Comparison of ENCODE assay signal across 13 cellular contexts in the genomic region with DNA sequence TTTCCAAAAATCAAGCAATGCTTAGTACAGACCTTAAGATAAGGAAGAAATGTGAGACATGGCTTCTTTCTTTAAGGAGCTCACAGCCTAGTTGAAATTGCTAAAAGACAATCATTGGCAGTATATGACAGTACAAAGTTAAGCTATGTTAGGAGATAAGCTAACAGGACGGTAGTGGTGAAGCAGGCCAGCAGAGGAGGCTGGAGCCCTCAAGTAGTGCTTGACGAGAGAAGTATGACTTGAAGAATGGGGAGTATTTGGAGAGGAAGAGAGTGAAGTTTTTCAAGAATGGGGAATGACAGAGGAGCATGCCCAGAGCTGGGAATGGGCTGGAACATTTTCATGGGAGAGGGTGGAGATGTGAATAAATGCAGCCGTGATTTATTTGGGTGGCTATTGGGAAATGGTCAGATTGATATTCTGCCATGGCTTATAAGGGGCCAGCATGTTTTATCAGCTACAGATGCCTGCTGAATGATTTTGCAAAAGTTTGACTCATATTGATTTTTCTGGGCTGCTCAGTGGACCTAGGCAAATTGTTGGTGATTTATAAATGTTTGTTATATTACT. TPM values are rescaled to one million over a fixed set of nuclear protein-coding genes. Genes with fewer than 3 reads are reported as not detected.
DNase-seq lines count a peak whose midpoint lies in the region; TF ChIP-seq lines count a peak whose summit lies in the region.
"Had no signal": no experiment of that assay in that cellular context is flagged by ENCODE, and none has a peak within 500 bp of the region (broad histone marks: within the 10 kb centered on the region; RNA-seq: fewer than 3 reads in every experiment).

No MANE protein-coding gene starts in this region.

- H3K27ac Mint-ChIP-seq in CD14-positive monocyte, result no peak overlapping the region
- H3K27ac Mint-ChIP-seq: activated T-cell treated with anti-CD3 and anti-CD28 coated beads, Interleukin-2, amount 50 U/mL, for 72 hours had no signal

- H3K9me3 ChIP-seq in mammary epithelial cell (replicated peaks; ENCODE audit: insufficient read depth, low read length) (peaks cover 3% of the 10 kb centered on the region), stomach smooth muscle (ENCODE audit: control insufficient read depth in 2 of 2, low read length in 2 of 2) (no peaks in the 10 kb centered on the region)

- dilution Hi-C loops in mammary epithelial cell (cut with HindIII; ENCODE audit: low sequenced_read_pairs), result no loop called here

- DNase-seq in HCEC 1CT, result peak; percentile 67
- DNase-seq in mammary epithelial cell, result no peak
- peak; percentile 58 for DNase-seq in kidney glomerular epithelial cell (lab: John Stamatoyannopoulos, UW)
- DNase-seq in germinal center (ENCODE audit: low spot score), result no peak
- DNase-seq in DMS153 (lab: John Stamatoyannopoulos, UW), result no peak
- no peak for DNase-seq in DMS114 treated with DMSO at 0.1 percent for 48 hours (lab: John Stamatoyannopoulos, UW; ENCODE audit: unreplicated experiment)
- DNase-seq in CD14-positive monocyte (ENCODE audit: low spot score), result no peak
- DNase-seq: activated T-cell treated with anti-CD3 and anti-CD28 coated beads, Interleukin-2, amount 50 U/mL, for 72 hours; effector CD4-positive, alpha-beta T cell; midbrain; stimulated activated CD4-positive, alpha-beta T cell treated with anti-CD3 and anti-CD28 coated beads, Interleukin-2, amount 100 ng/mL, for 24 hours; T1000 had no signal

- H3K4me2 ChIP-seq in mammary epithelial cell (ENCODE audit: insufficient read depth, low read depth, low read length), result no peak overlapping the region

- no peaks in the 10 kb centered on the region for H3K27me3 Mint-ChIP-seq in CD14-positive monocyte (ENCODE audit: low read depth in 3 of 3)

- 93% methylated on average over 3 of the region's 3 CpGs for WGBS in mammary epithelial cell (ENCODE audit: low coverage, missing lambda C conversion rate)

- TF ChIP-seq CTCF in mammary epithelial cell (conservative IDR thresholded peaks at IDR 0.05 in 1 of 2, IDR thresholded peaks at IDR 0.05 in 1 of 2; ENCODE audit: extremely low read depth in 1 of 2, insufficient read depth in 1 of 2, low read depth in 1 of 2, low read length in 2 of 2), result peak in 1 of 2 donors; percentile 2
- no peak for TF ChIP-seq CTCF in CD14-positive monocyte (IDR thresholded peaks at IDR 0.05)

- H3K27ac ChIP-seq in mammary epithelial cell (ENCODE audit: insufficient read depth, low read depth, low read length), result peak overlapping the region; percentile 100
- H3K27ac ChIP-seq in stomach smooth muscle (ENCODE audit: low read length), result peak overlapping the region; percentile 7

- H3K4me1 ChIP-seq in mammary epithelial cell (ENCODE audit: insufficient read depth, low read length) (peaks cover 45% of the 10 kb centered on the region), stomach smooth muscle (ENCODE audit: control insufficient read depth, insufficient read depth, low read length) (peaks cover 5% of the 10 kb centered on the region)

- peaks cover 25% of the 10 kb centered on the region for H3K79me2 ChIP-seq in mammary epithelial cell (ENCODE audit: insufficient read depth, low read length)

- H3K27me3 ChIP-seq in mammary epithelial cell (ENCODE audit: insufficient read depth, low read length) (no peaks in the 10 kb centered on the region), stomach smooth muscle (ENCODE audit: control insufficient read depth in 1 of 2, insufficient read depth in 2 of 2, low read length in 2 of 2) (no peaks in the 10 kb centered on the region)

- CTCF ChIA-PET in mammary epithelial cell (lab: Charles Lee; ENCODE audit: low non-redundant PET), result no interaction called here

- no peaks in the 10 kb centered on the region for H3K36me3 Mint-ChIP-seq in CD14-positive monocyte

- H3K9ac ChIP-seq in mammary epithelial cell (ENCODE audit: insufficient read depth, low read length) (peak overlapping the region; percentile 63), stomach smooth muscle (ENCODE audit: low read length in 2 of 2) (no peak overlapping the region)

- no TSS peak for BruUV-seq in mammary epithelial cell (replicated peaks; lab: Mats Ljungman, UMichigan)

- H3K4me3 ChIP-seq in mammary epithelial cell (replicated peaks in 1 of 3; ENCODE audit: insufficient read depth in 1 of 3, low read depth in 2 of 3, low read length in 3 of 3) (no peak overlapping the region), stomach smooth muscle (ENCODE audit: low read length in 2 of 2) (no peak overlapping the region)

- H2AFZ ChIP-seq in mammary epithelial cell (ENCODE audit: low read depth, low read length), result no peak overlapping the region

- H3K36me3 ChIP-seq in mammary epithelial cell (ENCODE audit: insufficient read depth, low read length), result peaks cover 2% of the 10 kb centered on the region
- peaks cover 0 to 3% of the 10 kb centered on the region in 2 donors for H3K36me3 ChIP-seq in stomach smooth muscle (ENCODE audit: control insufficient read depth in 2 of 2, insufficient read depth in 2 of 2, low read length in 2 of 2)

- H3K4me3 Mint-ChIP-seq in CD14-positive monocyte, result no peak overlapping the region
- H3K4me3 Mint-ChIP-seq: activated T-cell treated with anti-CD3 and anti-CD28 coated beads, Interleukin-2, amount 50 U/mL, for 72 hours had no signal

- H4K20me1 ChIP-seq in mammary epithelial cell (ENCODE audit: insufficient read depth, low read length), result no peaks in the 10 kb centered on the region

- no peaks in the 10 kb centered on the region for H3K4me1 Mint-ChIP-seq in CD14-positive monocyte

- in situ Hi-C loops in mammary epithelial cell (cut with MboI; ENCODE audit: low sequenced_read_pairs in 2 of 2), result loop anchor here (5.0 to 10.0 kb wide), 2 partner anchors 41 to 46 kb away; partner anchors contain the start of gene LURAP1L (in 1 of the 2)

- H3K9me3 Mint-ChIP-seq in CD14-positive monocyte, result no peaks in the 10 kb centered on the region

- intact Hi-C loops in mammary epithelial cell (cut with micrococcal nuclease), result loop anchor here (5.0 kb wide), 1 partner anchor 169 kb away; no protein-coding TSS in a partner anchor
- intact Hi-C loops in CD14-positive monocyte (cut with micrococcal nuclease), result no loop called here

RNA-seq across cellular contexts. Expression of gene LURAP1L, which starts 43.7 kb away (rescaled TPM):
- total RNA-seq in mammary epithelial cell, result 10 to 100 TPM; 52.9 to 57.8 TPM
- polyA plus RNA-seq in mammary epithelial cell, result 16.6 TPM
- polyA minus RNA-seq in mammary epithelial cell, result 20.7 TPM
- polyA plus RNA-seq in CD14-positive monocyte, result not detected
- total RNA-seq: activated T-cell treated with anti-CD3 and anti-CD28 coated beads, Interleukin-2, amount 50 U/mL, for 72 hours had no signal

Comparison
In these comparisons a context has a peak if more than half of its experiments do, and no peak if none do; other contexts are left out.
1. DNase-seq: peak in HCEC 1CT (single experiment) and kidney glomerular epithelial cell (single experiment); none in mammary epithelial cell (single experiment), germinal center (single experiment), DMS153 (single experiment), DMS114 treated with DMSO at 0.1 percent for 48 hours (single experiment) and CD14-positive monocyte (single experiment).
2. RNA of gene LURAP1L, which starts 43.7 kb away (polyA plus RNA-seq): 16.6 TPM in mammary epithelial cell (single experiment); not detected in CD14-positive monocyte; every median in the first group is over 10 times any median in the second.